ENCODE assay signal across 8 cellular contexts in the genomic region with DNA sequence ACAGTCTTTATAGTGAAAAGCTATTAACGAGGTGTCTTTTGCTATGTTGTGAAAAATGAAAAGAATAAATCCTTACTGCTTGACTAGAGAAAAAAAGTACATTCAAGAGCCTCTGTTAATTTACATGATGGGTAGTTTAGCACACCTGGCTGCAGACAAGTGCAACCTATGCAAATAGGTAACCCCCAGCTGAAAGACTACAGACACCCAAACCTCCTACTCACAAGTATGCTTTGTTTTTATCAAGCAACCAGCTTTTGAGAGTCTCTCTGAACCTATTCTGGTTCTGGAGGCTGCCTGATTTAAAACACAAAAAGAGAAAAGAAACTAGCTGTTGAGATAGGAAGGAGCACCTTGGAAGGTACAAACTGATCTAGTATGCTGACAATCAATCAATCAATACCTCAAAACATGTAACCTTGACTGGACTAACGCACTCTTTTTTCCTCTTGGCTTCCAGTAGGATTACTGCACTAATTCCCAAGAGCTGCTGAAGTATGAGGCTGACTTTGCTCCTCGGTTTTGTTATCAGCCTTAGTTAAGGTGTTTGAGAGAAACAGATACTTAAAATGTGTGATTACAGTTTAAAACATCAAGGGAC.
DNase-seq lines count a peak whose midpoint lies in the region; ATAC-seq and TF ChIP-seq lines count a peak whose summit lies in the region.

No MANE protein-coding gene starts in this region.

- peak overlapping the region in 7 of 9 donors; percentile 42 to 90 (median 81) for H3K27ac Mint-ChIP-seq in naive thymus-derived CD4-positive, alpha-beta T cell

- no peaks in the 10 kb centered on the region for H3K27me3 ChIP-seq in OCI-LY3 (ENCODE audit: low read depth, low read length)
- H3K27me3 ChIP-seq in naive thymus-derived CD4-positive, alpha-beta T cell (ENCODE audit: control insufficient read depth in 2 of 2, insufficient read depth in 2 of 2, low read length in 2 of 2) = no peaks in the 10 kb centered on the region

- peaks cover 54% of the 10 kb centered on the region for H3K79me2 ChIP-seq in OCI-LY3 (ENCODE audit: low read length)

- peaks cover 31% of the 10 kb centered on the region for H3K4me1 ChIP-seq in OCI-LY3 (ENCODE audit: low read length)
- peaks cover 0 to 10% of the 10 kb centered on the region in 2 donors for H3K4me1 ChIP-seq in naive thymus-derived CD4-positive, alpha-beta T cell (ENCODE audit: control insufficient read depth in 2 of 2, insufficient read depth in 2 of 2, low read length in 2 of 2)

- H3K9me3 Mint-ChIP-seq in naive thymus-derived CD4-positive, alpha-beta T cell = peaks cover 3 to 30% (median 13%) of the 10 kb centered on the region in 11 donors

- peak overlapping the region; percentile 16; the same call in 1 of the 2 replicates for H3K4me3 ChIP-seq in OCI-LY3 (ENCODE audit: low read length)
- H3K4me3 ChIP-seq in naive thymus-derived CD4-positive, alpha-beta T cell (ENCODE audit: low read length) = no peak overlapping the region

- no peaks in the 10 kb centered on the region for H3K27me3 Mint-ChIP-seq in naive thymus-derived CD4-positive, alpha-beta T cell

- H3K9me3 ChIP-seq in OCI-LY3 (ENCODE audit: insufficient read depth, low read length) = peaks cover 19% of the 10 kb centered on the region; the same call in 1 of the 2 replicates
- H3K9me3 ChIP-seq in naive thymus-derived CD4-positive, alpha-beta T cell (ENCODE audit: control insufficient read depth in 2 of 3, low read length in 3 of 3) = peaks cover 0 to 15% (median 0%) of the 10 kb centered on the region in 3 experiments

- no peak for TF ChIP-seq CTCF in OCI-LY3 (IDR thresholded peaks at IDR 0.05; ENCODE audit: low read depth, low read length)

- peak overlapping the region in 9 of 10 donors; percentile 1 to 81 (median 53) for H3K4me3 Mint-ChIP-seq in naive thymus-derived CD4-positive, alpha-beta T cell

- no peak for DNase-seq in naive thymus-derived CD4-positive, alpha-beta T cell
- DNase-seq in activated CD4-positive, CD25-positive, alpha-beta regulatory T cell (lab: John Stamatoyannopoulos, UW) = no peak
- no peak for DNase-seq in DMS 273 (lab: John Stamatoyannopoulos, UW; ENCODE audit: unreplicated experiment)
- DNase-seq in activated CD8-positive, alpha-beta memory T cell treated with anti-CD3 and anti-CD28 coated beads, Interleukin-2, amount 50 U/mL, for 4 hours = no peak
- no peak for DNase-seq in NCI-H2107 (lab: John Stamatoyannopoulos, UW)

- intact Hi-C loops in naive thymus-derived CD4-positive, alpha-beta T cell (cut with micrococcal nuclease) = loop anchor here in 1 of 2 donors (5.0 to 10.0 kb wide), 5 partner anchors 45 to 657 kb away; partner anchors contain the start of gene DYNC1LI1

- no peaks in the 10 kb centered on the region for H4K20me1 ChIP-seq in OCI-LY3 (ENCODE audit: insufficient read depth, low read length)

- 0 out of 2 replicates have a peak overlapping the region, but pooled peaks have one; percentile 17 for H3K27ac ChIP-seq in OCI-LY3 (ENCODE audit: low read length)
- no peak overlapping the region for H3K27ac ChIP-seq in naive thymus-derived CD4-positive, alpha-beta T cell (ENCODE audit: low read depth, low read length)

- POLR2A ChIA-PET in naive thymus-derived CD4-positive, alpha-beta T cell (lab: Charles Lee) = no interaction called here

- CTCF ChIA-PET in naive thymus-derived CD4-positive, alpha-beta T cell (lab: Charles Lee) = no interaction called here

- H3K4me2 ChIP-seq in OCI-LY3 (ENCODE audit: low read length) = peak overlapping the region; percentile 61

- peak overlapping the region; percentile 11; the same call in 1 of the 2 replicates for H3K9ac ChIP-seq in OCI-LY3 (ENCODE audit: low read length)

- H3K36me3 Mint-ChIP-seq in naive thymus-derived CD4-positive, alpha-beta T cell = peaks cover 0 to 27% (median 9%) of the 10 kb centered on the region in 5 donors

- peaks cover 23% of the 10 kb centered on the region for H3K36me3 ChIP-seq in OCI-LY3 (replicated peaks; ENCODE audit: low read depth, low read length)
- H3K36me3 ChIP-seq in naive thymus-derived CD4-positive, alpha-beta T cell (ENCODE audit: control insufficient read depth in 2 of 3, insufficient read depth in 3 of 3, low read length in 3 of 3) = no peaks in the 10 kb centered on the region

- no peak overlapping the region; the same call in 1 of the 2 replicates for H2AFZ ChIP-seq in OCI-LY3 (ENCODE audit: low read depth, low read length)

- H3K4me1 Mint-ChIP-seq in naive thymus-derived CD4-positive, alpha-beta T cell = peaks cover 3 to 40% (median 22%) of the 10 kb centered on the region in 7 donors

- peak; percentile 74 for ATAC-seq in GM18861 (IDR thresholded peaks at IDR 0.05; ENCODE audit: unreplicated experiment)
- ATAC-seq in HG02588 (IDR thresholded peaks at IDR 0.05; ENCODE audit: unreplicated experiment) = peak; percentile 92
- ATAC-seq in naive thymus-derived CD4-positive, alpha-beta T cell = no peak
